Comparison of ENCODE assay signal across 22 cellular contexts in genomic region chr1:14909273-14909672, GRCh38.
DNase-seq lines count a peak whose midpoint lies in the region; ATAC-seq and TF ChIP-seq lines count a peak whose summit lies in the region.
"Had no signal": no experiment of that assay in that cellular context is flagged by ENCODE, and none has a peak within 500 bp of the region (broad histone marks: within the 10 kb centered on the region; RNA-seq: fewer than 3 reads in every experiment).

No MANE protein-coding gene starts in this region.

- no peak overlapping the region for H3K27ac ChIP-seq in HEK293 (ENCODE audit: extremely low read depth, low read depth, low read length)
- no peak overlapping the region for H3K27ac ChIP-seq in stomach
- H3K27ac ChIP-seq in psoas muscle, result no peak overlapping the region
- H3K27ac ChIP-seq: A549; BLaER1 treated with 17β-estradiol and CSF1 and Interleukin-3, amounts not matched to agents 10 nM and 100 nM had no signal

- no peaks in the 10 kb centered on the region for H3K36me3 Mint-ChIP-seq in WTC11
- no peaks in the 10 kb centered on the region for H3K36me3 Mint-ChIP-seq in mesothelial cell of epicardium
- H3K36me3 Mint-ChIP-seq: CD14-positive monocyte; CD8-positive, alpha-beta memory T cell had no signal

- 78 to 95% (median 90%) methylated on average over 5 of the region's 5 CpGs for WGBS in stomach, 5 donors
- 79 to 93% (median 91%) methylated on average over 5 of the region's 5 CpGs for WGBS in psoas muscle, 3 donors

- H3K9me3 Mint-ChIP-seq in WTC11, result peaks cover 3% of the 10 kb centered on the region; the same call in 1 of the 2 replicates
- H3K9me3 Mint-ChIP-seq in mesothelial cell of epicardium, result no peaks in the 10 kb centered on the region
- H3K9me3 Mint-ChIP-seq: CD4-positive, alpha-beta T cell; CD8-positive, alpha-beta memory T cell; GM23338 had no signal

- intact Hi-C loops in stomach (cut with DNase I; ENCODE audit: low total_unique reads) (no loop called here), psoas muscle (cut with DNase I) (no loop called here)

- no peaks in the 10 kb centered on the region for H3K27me3 ChIP-seq in stomach
- no peaks in the 10 kb centered on the region for H3K27me3 ChIP-seq in psoas muscle (ENCODE audit: insufficient read depth in 3 of 3, low read length in 2 of 3)
- H3K27me3 ChIP-seq: BE2C; BLaER1 treated with 17β-estradiol and CSF1 and Interleukin-3, amounts not matched to agents 10 nM and 100 nM had no signal

- H3K27ac Mint-ChIP-seq in WTC11 (peak overlapping the region; percentile 17; the same call in 1 of the 2 replicates), mesothelial cell of epicardium (peak overlapping the region; percentile 1)
- H3K27ac Mint-ChIP-seq: CD4-positive, alpha-beta T cell; GM23338 had no signal

- H3K4me1 Mint-ChIP-seq in WTC11 (peaks cover 48% of the 10 kb centered on the region), mesothelial cell of epicardium (peaks cover 35% of the 10 kb centered on the region)
- H3K4me1 Mint-ChIP-seq: CD14-positive monocyte; CD8-positive, alpha-beta memory T cell had no signal

- H3K4me1 ChIP-seq in HEK293 (ENCODE audit: control insufficient read depth, insufficient read depth, low read length) (no peaks in the 10 kb centered on the region), stomach (peaks cover 0 to 10% (median 0%) of the 10 kb centered on the region in 4 donors), psoas muscle (no peaks in the 10 kb centered on the region)
- H3K4me1 ChIP-seq: A549, BE2C, HAP-1 had no signal

- no peak for DNase-seq in WTC11 (ENCODE audit: low spot score)
- no peak for DNase-seq in mesothelial cell of epicardium (ENCODE audit: low spot score in 2 of 2, unreplicated experiment in 2 of 2)
- no peak for DNase-seq in stomach
- DNase-seq in psoas muscle, result no peak
- DNase-seq: 8988T; ACHN; AML-193; BE2C; CD4-positive, alpha-beta T cell; CD8-positive, alpha-beta memory T cell; DMS 273 treated with DMSO at 0.1 percent for 48 hours; DMS79; EL; GDM1 had no signal

- H3K27me3 Mint-ChIP-seq in WTC11 (ENCODE audit: low read depth), result no peaks in the 10 kb centered on the region
- no peaks in the 10 kb centered on the region for H3K27me3 Mint-ChIP-seq in mesothelial cell of epicardium (ENCODE audit: low read depth)
- H3K27me3 Mint-ChIP-seq: CD4-positive, alpha-beta T cell had no signal

- TF ChIP-seq CTCF in HEK293 (tag by site-specific recombination; IDR thresholded peaks at IDR 0.05) (no peak), WTC11 (IDR thresholded peaks at IDR 0.05) (no peak), mesothelial cell of epicardium (IDR thresholded peaks at IDR 0.05; ENCODE audit: unreplicated experiment) (no peak), stomach (IDR thresholded peaks at IDR 0.05) (no peak), psoas muscle (IDR thresholded peaks at IDR 0.05) (no peak)

- H3K36me3 ChIP-seq in HEK293 (ENCODE audit: control insufficient read depth in 2 of 2, insufficient read depth in 1 of 2, low read length in 2 of 2) (no peaks in the 10 kb centered on the region), stomach (no peaks in the 10 kb centered on the region), psoas muscle (ENCODE audit: insufficient read depth in 1 of 2, low read depth in 1 of 2) (no peaks in the 10 kb centered on the region)
- H3K36me3 ChIP-seq: BE2C; BLaER1 treated with 17β-estradiol and CSF1 and Interleukin-3, amounts not matched to agents 10 nM and 100 nM; HAP-1 had no signal

- H3K9me3 ChIP-seq in HEK293 (ENCODE audit: control insufficient read depth, insufficient read depth, low read depth, low read length) (no peaks in the 10 kb centered on the region), stomach (no peaks in the 10 kb centered on the region), psoas muscle (no peaks in the 10 kb centered on the region)
- H3K9me3 ChIP-seq: A549; BE2C; BLaER1 treated with 17β-estradiol and CSF1 and Interleukin-3, amounts not matched to agents 10 nM and 100 nM; HAP-1 had no signal

- CTCF ChIA-PET in HEK293 (lab: Yijun Ruan, JAX) (no interaction called here), WTC11 (lab: Charles Lee) (no interaction called here)

- TF ChIP-seq POLR2A in stomach (IDR thresholded peaks at IDR 0.05), result no peak

- H3K4me3 Mint-ChIP-seq in WTC11, result no peak overlapping the region
- no peak overlapping the region for H3K4me3 Mint-ChIP-seq in mesothelial cell of epicardium
- H3K4me3 Mint-ChIP-seq: CD14-positive monocyte; CD4-positive, alpha-beta T cell; CD8-positive, alpha-beta memory T cell; GM23338 had no signal

- no peak for TF ChIP-seq EP300 in stomach (IDR thresholded peaks at IDR 0.05)

- no peak for ATAC-seq in WTC11
- no peak for ATAC-seq in GM18502 (IDR thresholded peaks at IDR 0.05; ENCODE audit: poor library complexity, unreplicated experiment)
- no peak for ATAC-seq in psoas muscle
- ATAC-seq: A549, GM12878 had no signal

- POLR2A ChIA-PET in HEK293 (lab: Yijun Ruan, JAX), result no interaction called here
- POLR2A ChIA-PET in WTC11 (lab: Charles Lee), result no interaction called here

- H3K4me3 ChIP-seq in HEK293 (ENCODE audit: low read depth, low read length), result no peak overlapping the region
- no peak overlapping the region for H3K4me3 ChIP-seq in stomach
- H3K4me3 ChIP-seq in psoas muscle, result no peak overlapping the region
- H3K4me3 ChIP-seq: A549; BLaER1 treated with 17β-estradiol and CSF1 and Interleukin-3, amounts not matched to agents 10 nM and 100 nM; GM12878; GM23338; HAP-1 had no signal

TF ChIP-seq in HEK293, 187 proteins besides CTCF, POLR2A, EP300 and RAD21:
- no peak for TF ChIP-seq ZNF623 (tag by site-specific recombination; IDR thresholded peaks at IDR 0.05)
- TF ChIP-seq ZSCAN30 (tag by site-specific recombination; IDR thresholded peaks at IDR 0.05), result no peak
- peak; percentile 85 for TF ChIP-seq ZFHX2 (tag by site-specific recombination; conservative IDR thresholded peaks at IDR 0.05)
- TF ChIP-seq WT1 (tag by site-specific recombination; IDR thresholded peaks at IDR 0.05), result no peak
- peak; percentile 80 for TF ChIP-seq EGR2 (tag by site-specific recombination; IDR thresholded peaks at IDR 0.05; ENCODE audit: low read depth)
- TF ChIP-seq ZNF394 (tag by site-specific recombination; IDR thresholded peaks at IDR 0.05; ENCODE audit: borderline replicate concordance), result no peak
- TF ChIP-seq ZNF626 (tag by site-specific recombination; IDR thresholded peaks at IDR 0.05), result no peak

TF ChIP-seq in WTC11, 78 proteins besides CTCF, POLR2A, EP300 and RAD21:
- TF ChIP-seq ZSCAN18 (CRISPR knock-in tag; IDR thresholded peaks at IDR 0.05) (no peak), ZMAT4 (CRISPR knock-in tag; IDR thresholded peaks at IDR 0.05) (no peak), NFE2L1 (CRISPR knock-in tag; IDR thresholded peaks at IDR 0.05) (no peak), NR1H2 (CRISPR knock-in tag; IDR thresholded peaks at IDR 0.05) (no peak), KAT7 (CRISPR knock-in tag; IDR thresholded peaks at IDR 0.05; ENCODE audit: borderline replicate concordance) (no peak), ESRRA (CRISPR knock-in tag; IDR thresholded peaks at IDR 0.05; ENCODE audit: borderline replicate concordance) (no peak), CREB1 (CRISPR knock-in tag; IDR thresholded peaks at IDR 0.05) (no peak), FOXP4 (CRISPR knock-in tag; IDR thresholded peaks at IDR 0.05) (no peak), TEAD1 (CRISPR knock-in tag; IDR thresholded peaks at IDR 0.05) (no peak), TEAD4 (CRISPR knock-in tag; IDR thresholded peaks at IDR 0.05) (no peak), ZNF121 (CRISPR knock-in tag; IDR thresholded peaks at IDR 0.05) (no peak)
